ENCODE assay signal across 31 cellular contexts in genomic region chr15:52204657-52205056, GRCh38.
"Had no signal": no experiment of that assay in that cellular context is flagged by ENCODE, and none has a peak within 500 bp of the region (broad histone marks: within the 10 kb centered on the region; RNA-seq: fewer than 3 reads in every experiment).

No MANE protein-coding gene starts in this region.

- H3K4me3 ChIP-seq: coronary artery, dorsolateral prefrontal cortex, esophagus muscularis mucosa, gastrocnemius medialis had no signal

- H3K27ac ChIP-seq: brain microvascular endothelial cell, coronary artery, dorsolateral prefrontal cortex, esophagus muscularis mucosa, foreskin keratinocyte, gastrocnemius medialis, WERI-Rb-1 had no signal

- H3K27me3 Mint-ChIP-seq: activated B cell treated with CpG ODN at 0.5 μM for 24 hours; activated CD8-positive, alpha-beta T cell treated with anti-CD3 and anti-CD28 coated beads for 36 hours; activated naive CD8-positive, alpha-beta T cell; activated T-helper 17 cell treated with anti-CD3 and anti-CD28 coated beads, Interleukin-2, amount 50 U/mL, for 72 hours; central memory CD8-positive, alpha-beta T cell; dendritic cell treated with granulocyte-macrophage colony-stimulating factor and Interleukin-4, amounts not matched to agents 40 ng/mL and 50 ng/mL, for 4 days; T-cell had no signal

- H3K27me3 ChIP-seq: brain microvascular endothelial cell, dorsolateral prefrontal cortex, esophagus muscularis mucosa, foreskin keratinocyte, gastrocnemius medialis had no signal

- H3K4me1 Mint-ChIP-seq: activated B cell treated with CpG ODN at 0.5 μM for 24 hours; activated T-helper 17 cell treated with anti-CD3 and anti-CD28 coated beads, Interleukin-2, amount 50 U/mL, for 72 hours; T-cell had no signal

- H3K36me3 Mint-ChIP-seq: activated naive CD8-positive, alpha-beta T cell had no signal

- DNase-seq: activated B cell treated with CpG ODN at 0.5 μM for 24 hours; activated CD4-positive, alpha-beta T cell treated with anti-CD3 and anti-CD28 coated beads for 48 hours; activated CD4-positive, alpha-beta T cell treated with anti-CD3 and anti-CD28 coated beads, Interleukin-2, amount 50 U/mL, for 1 hour; activated CD4-positive, alpha-beta T cell treated with anti-CD3 and anti-CD28 coated beads, Interleukin-2, amount 50 U/mL, for 48 hours; activated CD8-positive, alpha-beta memory T cell treated with anti-CD3 and anti-CD28 coated beads for 24 hours; activated CD8-positive, alpha-beta T cell treated with anti-CD3 and anti-CD28 coated beads for 36 hours; activated effector memory CD4-positive, alpha-beta T cell treated with Interleukin-2 at 50 U/mL for 16 hours; activated gamma-delta T cell treated with Interleukin-2 at 50 U/mL for 16 hours; activated naive CD4-positive, alpha-beta T cell treated with anti-CD3 and anti-CD28 coated beads, Interleukin-2, amount 50 U/mL, for 16 hours; activated naive CD4-positive, alpha-beta T cell treated with Interleukin-2 at 50 U/mL for 16 hours; activated T-cell treated with anti-CD3 and anti-CD28 coated beads, Interleukin-2, amount 50 U/mL, for 4 hours; amniotic stem cell; anterior cingulate cortex; brain microvascular endothelial cell; dorsolateral prefrontal cortex; effector memory CD4-positive, alpha-beta T cell; endodermal cell; foreskin keratinocyte; gastrocnemius medialis; T-cell; T1000; WERI-Rb-1 had no signal

- H3K4me3 Mint-ChIP-seq: activated B cell treated with CpG ODN at 0.5 μM for 24 hours; activated CD8-positive, alpha-beta T cell treated with anti-CD3 and anti-CD28 coated beads for 36 hours; activated naive CD8-positive, alpha-beta T cell; activated T-cell treated with anti-CD3 and anti-CD28 coated beads, Interleukin-2, amount 50 U/mL, for 4 hours; activated T-helper 17 cell treated with anti-CD3 and anti-CD28 coated beads, Interleukin-2, amount 50 U/mL, for 72 hours; central memory CD8-positive, alpha-beta T cell; dendritic cell treated with granulocyte-macrophage colony-stimulating factor and Interleukin-4, amounts not matched to agents 40 ng/mL and 50 ng/mL, for 4 days; endodermal cell; T-cell; T-helper 1 cell treated with Interleukin-12 subunit alpha and Interleukin-12 subunit beta and Interleukin-4 antibody, amounts not matched to agents 30 μg/mL and 1 μg/mL, for 36 hours; T-helper 2 cell treated with Interferon-gamma antibody and Interleukin-4, amounts not matched to agents 5 μg/mL and 100 μg/mL, for 36 hours had no signal

- ATAC-seq: activated CD4-positive, CD25-positive, alpha-beta regulatory T cell treated with anti-CD3 and anti-CD28 coated beads, Interleukin-2, amount 50 U/mL, for 24 hours; activated CD8-positive, alpha-beta T cell treated with anti-CD3 and anti-CD28 coated beads for 36 hours; activated T-cell treated with anti-CD3 and anti-CD28 coated beads, Interleukin-2, amount 50 U/mL, for 4 hours; activated T-helper 17 cell treated with anti-CD3 and anti-CD28 coated beads, Interleukin-2, amount 50 U/mL, for 72 hours; foreskin keratinocyte; gastrocnemius medialis; T-cell had no signal

- H3K9me3 ChIP-seq: esophagus muscularis mucosa, gastrocnemius medialis had no signal

- H3K27ac Mint-ChIP-seq: activated B cell treated with CpG ODN at 0.5 μM for 24 hours; activated CD8-positive, alpha-beta T cell treated with anti-CD3 and anti-CD28 coated beads for 36 hours; activated naive CD8-positive, alpha-beta T cell; activated T-helper 17 cell treated with anti-CD3 and anti-CD28 coated beads, Interleukin-2, amount 50 U/mL, for 72 hours; dendritic cell treated with granulocyte-macrophage colony-stimulating factor and Interleukin-4, amounts not matched to agents 40 ng/mL and 50 ng/mL, for 4 days; endodermal cell; T-cell; T-helper 1 cell treated with Interleukin-12 subunit alpha and Interleukin-12 subunit beta and Interleukin-4 antibody, amounts not matched to agents 30 μg/mL and 1 μg/mL, for 36 hours; T-helper 2 cell treated with Interferon-gamma antibody and Interleukin-4, amounts not matched to agents 5 μg/mL and 100 μg/mL, for 36 hours had no signal

- H3K36me3 ChIP-seq: brain microvascular endothelial cell had no signal

- H3K4me1 ChIP-seq: esophagus muscularis mucosa, foreskin keratinocyte, gastrocnemius medialis had no signal
